Comparison of ENCODE assay signal across 1 cellular context in the genomic region with DNA sequence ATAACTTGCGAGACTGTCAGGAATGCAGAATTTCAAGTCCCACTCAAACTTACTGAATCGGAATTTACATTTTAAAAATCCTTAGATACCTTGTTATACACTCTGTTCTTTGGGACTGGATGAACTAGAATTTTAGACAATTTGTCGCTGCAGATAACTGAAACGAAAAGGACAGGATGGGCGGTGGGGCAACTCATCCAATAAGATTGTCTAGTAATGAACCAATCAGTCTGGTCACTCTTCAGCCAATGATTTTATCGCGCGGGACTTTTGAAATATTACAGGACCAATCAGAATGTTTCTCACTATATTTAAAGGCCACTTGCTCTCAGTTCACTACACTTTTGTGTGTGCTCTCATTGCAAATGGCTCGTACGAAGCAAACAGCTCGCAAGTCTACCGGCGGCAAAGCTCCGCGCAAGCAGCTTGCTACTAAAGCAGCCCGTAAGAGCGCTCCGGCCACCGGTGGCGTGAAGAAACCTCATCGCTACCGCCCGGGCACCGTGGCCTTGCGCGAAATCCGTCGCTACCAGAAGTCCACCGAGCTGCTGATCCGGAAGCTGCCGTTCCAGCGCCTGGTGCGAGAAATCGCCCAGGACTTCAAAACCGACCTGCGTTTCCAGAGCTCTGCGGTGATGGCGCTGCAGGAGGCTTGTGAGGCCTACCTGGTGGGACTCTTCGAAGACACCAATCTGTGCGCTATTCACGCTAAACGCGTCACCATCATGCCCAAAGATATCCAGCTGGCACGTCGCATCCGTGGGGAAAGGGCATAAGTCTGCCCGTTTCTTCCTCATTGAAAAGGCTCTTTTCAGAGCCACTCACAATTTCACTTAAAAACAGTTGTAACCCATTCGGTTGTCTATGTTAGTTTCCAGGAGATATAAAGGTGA.
TF ChIP-seq lines count a peak whose summit lies in the region.

No MANE protein-coding gene starts in this region.

TF ChIP-seq in K562, 482 proteins besides CTCF, POLR2A, EP300 and RAD21 (continued from another document):
- TF ChIP-seq, protein P1, sequence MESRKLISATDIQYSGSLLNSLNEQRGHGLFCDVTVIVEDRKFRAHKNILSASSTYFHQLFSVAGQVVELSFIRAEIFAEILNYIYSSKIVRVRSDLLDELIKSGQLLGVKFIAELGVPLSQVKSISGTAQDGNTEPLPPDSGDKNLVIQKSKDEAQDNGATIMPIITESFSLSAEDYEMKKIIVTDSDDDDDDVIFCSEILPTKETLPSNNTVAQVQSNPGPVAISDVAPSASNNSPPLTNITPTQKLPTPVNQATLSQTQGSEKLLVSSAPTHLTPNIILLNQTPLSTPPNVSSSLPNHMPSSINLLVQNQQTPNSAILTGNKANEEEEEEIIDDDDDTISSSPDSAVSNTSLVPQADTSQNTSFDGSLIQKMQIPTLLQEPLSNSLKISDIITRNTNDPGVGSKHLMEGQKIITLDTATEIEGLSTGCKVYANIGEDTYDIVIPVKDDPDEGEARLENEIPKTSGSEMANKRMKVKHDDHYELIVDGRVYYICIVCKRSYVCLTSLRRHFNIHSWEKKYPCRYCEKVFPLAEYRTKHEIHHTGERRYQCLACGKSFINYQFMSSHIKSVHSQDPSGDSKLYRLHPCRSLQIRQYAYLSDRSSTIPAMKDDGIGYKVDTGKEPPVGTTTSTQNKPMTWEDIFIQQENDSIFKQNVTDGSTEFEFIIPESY (CRISPR knock-in tag; IDR thresholded peaks at IDR 0.05): peak; percentile 78
- TF ChIP-seq NFYB (IDR thresholded peaks at IDR 0.05; ENCODE audit: extremely low read depth, insufficient read length) (peak; percentile 18), HDAC8 (tag; IDR thresholded peaks at IDR 0.05) (no peak), NUFIP1 (IDR thresholded peaks at IDR 0.05; ENCODE audit: partially characterized antibody) (no peak), SMARCA5 (IDR thresholded peaks at IDR 0.05) (no peak), YY1 (IDR thresholded peaks at IDR 0.05; ENCODE audit: borderline replicate concordance in 1 of 3, control insufficient read depth in 1 of 3, extremely low read depth in 1 of 3, insufficient read depth in 3 of 3, insufficient read length in 1 of 3, insufficient replicate concordance in 2 of 3, low read depth in 1 of 3, low read length in 2 of 3) (peak in 1 of 3 experiments; percentile 11)
- TF ChIP-seq, protein P2, sequence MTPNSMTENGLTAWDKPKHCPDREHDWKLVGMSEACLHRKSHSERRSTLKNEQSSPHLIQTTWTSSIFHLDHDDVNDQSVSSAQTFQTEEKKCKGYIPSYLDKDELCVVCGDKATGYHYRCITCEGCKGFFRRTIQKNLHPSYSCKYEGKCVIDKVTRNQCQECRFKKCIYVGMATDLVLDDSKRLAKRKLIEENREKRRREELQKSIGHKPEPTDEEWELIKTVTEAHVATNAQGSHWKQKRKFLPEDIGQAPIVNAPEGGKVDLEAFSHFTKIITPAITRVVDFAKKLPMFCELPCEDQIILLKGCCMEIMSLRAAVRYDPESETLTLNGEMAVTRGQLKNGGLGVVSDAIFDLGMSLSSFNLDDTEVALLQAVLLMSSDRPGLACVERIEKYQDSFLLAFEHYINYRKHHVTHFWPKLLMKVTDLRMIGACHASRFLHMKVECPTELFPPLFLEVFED (CRISPR knock-in tag; conservative IDR thresholded peaks at IDR 0.05): no peak
